ENCODE assay signal across 20 cellular contexts in genomic region chr9:112076814-112077213, GRCh38.
DNase-seq lines count a peak whose midpoint lies in the region; ATAC-seq and TF ChIP-seq lines count a peak whose summit lies in the region.
"Had no signal": no experiment of that assay in that cellular context is flagged by ENCODE, and none has a peak within 500 bp of the region (broad histone marks: within the 10 kb centered on the region; RNA-seq: fewer than 3 reads in every experiment).

No MANE protein-coding gene starts in this region.

- peak overlapping the region; percentile 41; the same call in 1 of the 2 replicates for H3K27ac ChIP-seq in IMR-90 (ENCODE audit: insufficient read depth, low read length)
- H3K27ac ChIP-seq: cardiac muscle cell, prostate gland, vagina had no signal

- TF ChIP-seq CTCF in IMR-90 (conservative IDR thresholded peaks at IDR 0.05; ENCODE audit: low read depth, low read length) = no peak

- H3K4me1 ChIP-seq in IMR-90 (ENCODE audit: control insufficient read depth, insufficient read depth, low read length) = peaks cover 19% of the 10 kb centered on the region
- H3K4me1 ChIP-seq: prostate gland had no signal

- no peak for DNase-seq in activated naive CD4-positive, alpha-beta T cell (lab: John Stamatoyannopoulos, UW)
- DNase-seq in IMR-90 = no peak
- DNase-seq in AG08395 (ENCODE audit: low spot score) = no peak
- no peak for DNase-seq in cardiac septum (ENCODE audit: low spot score)
- DNase-seq in SKM-1 treated with dmso at 0.1 percent for 144 hours (lab: John Stamatoyannopoulos, UW; ENCODE audit: unreplicated experiment) = no peak
- DNase-seq: ACHN; activated CD8-positive, alpha-beta memory T cell treated with anti-CD3 and anti-CD28 coated beads, Interleukin-2, amount 50 U/mL, for 48 hours; activated naive CD8-positive, alpha-beta T cell treated with anti-CD3 and anti-CD28 coated beads, Interleukin-2, amount 10 ng/mL, durations not matched to agents 7 days and 5 days; COR-L47; naive B cell; NCI-H2081; NCI-H526 treated with DMSO at 0.1 percent for 48 hours; stimulated activated naive CD8-positive, alpha-beta T cell treated with anti-CD3 and anti-CD28 coated beads, Interleukin-15, Interleukin-2, amounts not matched to agents 100 U/mL and 50 U/mL, for 24 hours; T-cell had no signal

- peaks cover 8 to 20% of the 10 kb centered on the region in 2 experiments; a peak in 3 of 4 replicates for H3K79me1 ChIP-seq in IMR-90 (ENCODE audit: low read depth in 1 of 2, low read length in 2 of 2)

- POLR2A ChIA-PET in IMR-90 (lab: Charles Lee; ENCODE audit: unreplicated experiment) = no interaction called here

- peak overlapping the region; percentile 67; the same call in 2 of the 3 replicates for H2BK15ac ChIP-seq in IMR-90 (ENCODE audit: low read depth, low read length)

- H3K9me1 ChIP-seq in IMR-90 (ENCODE audit: insufficient read depth, low read length) = peaks cover 12% of the 10 kb centered on the region

- peak overlapping the region; percentile 90 for H2AK5ac ChIP-seq in IMR-90 (ENCODE audit: low read depth, low read length)

- H2BK20ac ChIP-seq in IMR-90 (ENCODE audit: low read depth, low read length) = peak overlapping the region; percentile 91

- CTCF ChIA-PET in IMR-90 (lab: Yijun Ruan, JAX) = interaction anchor here (1.3 kb wide), 1 partner anchor 317 kb away, joined by 3 read pairs; no protein-coding TSS in a partner anchor

- peak overlapping the region; percentile 95 for H4K91ac ChIP-seq in IMR-90 (ENCODE audit: insufficient read depth, low read depth, low read length)

- H3K9me3 Mint-ChIP-seq in activated naive CD4-positive, alpha-beta T cell treated with anti-CD3 and anti-CD28 coated beads, Interleukin-2, amount 50 U/mL, for 24 hours = no peaks in the 10 kb centered on the region
- H3K9me3 Mint-ChIP-seq in dendritic cell treated with granulocyte-macrophage colony-stimulating factor and Interleukin-4, amounts not matched to agents 40 ng/mL and 50 ng/mL, for 4 days = no peaks in the 10 kb centered on the region
- no peaks in the 10 kb centered on the region for H3K9me3 Mint-ChIP-seq in stimulated activated memory B cell treated with anti-CD40 and anti-IgM and Interleukin-4, amounts not matched to agents 10 μg/mL and 1 μg/mL and 100 μg/mL, for 72 hours
- H3K9me3 Mint-ChIP-seq: activated naive CD8-positive, alpha-beta T cell treated with anti-CD3 and anti-CD28 coated beads, Interleukin-2, amount 10 ng/mL, durations not matched to agents 7 days and 5 days; naive B cell; T-cell had no signal

- BruUV-seq in IMR-90 (replicated peaks; lab: Mats Ljungman, UMichigan) = no TSS peak

- H3K9me3 ChIP-seq in IMR-90 (ENCODE audit: control insufficient read depth, insufficient read depth, low read length) = no peaks in the 10 kb centered on the region
- H3K9me3 ChIP-seq: prostate gland, vagina had no signal

- H2BK120ac ChIP-seq in IMR-90 (ENCODE audit: low read depth, low read length) = peak overlapping the region; percentile 83

- peaks cover 34% of the 10 kb centered on the region for H3K4me1 Mint-ChIP-seq in activated naive CD4-positive, alpha-beta T cell treated with anti-CD3 and anti-CD28 coated beads, Interleukin-2, amount 50 U/mL, for 24 hours
- peaks cover 68% of the 10 kb centered on the region for H3K4me1 Mint-ChIP-seq in dendritic cell treated with granulocyte-macrophage colony-stimulating factor and Interleukin-4, amounts not matched to agents 40 ng/mL and 50 ng/mL, for 4 days (ENCODE audit: low read depth)
- H3K4me1 Mint-ChIP-seq in stimulated activated memory B cell treated with anti-CD40 and anti-IgM and Interleukin-4, amounts not matched to agents 10 μg/mL and 1 μg/mL and 100 μg/mL, for 72 hours = peaks cover 51% of the 10 kb centered on the region

- ATAC-seq in IMR-90 (ENCODE audit: low read depth) = no peak
- no peak for ATAC-seq in stimulated activated memory B cell treated with anti-CD40 and anti-IgM and Interleukin-4, amounts not matched to agents 10 μg/mL and 1 μg/mL and 100 μg/mL, for 72 hours
- ATAC-seq: stimulated activated naive CD8-positive, alpha-beta T cell treated with anti-CD3 and anti-CD28 coated beads, Interleukin-15, Interleukin-2, amounts not matched to agents 100 U/mL and 50 U/mL, for 24 hours; T-cell had no signal

- H3K4ac ChIP-seq in IMR-90 (ENCODE audit: low read depth, low read length) = peak overlapping the region; percentile 92

- dilution Hi-C loops in IMR-90 (cut with HindIII; ENCODE audit: low sequenced_read_pairs, unreplicated experiment) = no loop called here

- in situ Hi-C loops in IMR-90 (cut with MboI; ENCODE audit: low sequenced_read_pairs) = loop anchor here (5.0 to 25.0 kb wide), 3 partner anchors 132 to 635 kb away; partner anchors contain the start of gene INIP

- peak overlapping the region; percentile 29; the same call in 1 of the 2 replicates for H3K23ac ChIP-seq in IMR-90 (ENCODE audit: low read depth, low read length)

- H3K56ac ChIP-seq in IMR-90 (ENCODE audit: extremely low read depth, insufficient read depth, low read length) = peak overlapping the region; percentile 6; the same call in 1 of the 2 replicates

- no peaks in the 10 kb centered on the region for H3K27me3 ChIP-seq in IMR-90 (ENCODE audit: control insufficient read depth, insufficient read depth, low read length)
- H3K27me3 ChIP-seq: cardiac muscle cell, vagina had no signal

- H3K27ac Mint-ChIP-seq in activated naive CD4-positive, alpha-beta T cell treated with anti-CD3 and anti-CD28 coated beads, Interleukin-2, amount 50 U/mL, for 24 hours = peak overlapping the region; percentile 52
- peak overlapping the region; percentile 31 for H3K27ac Mint-ChIP-seq in dendritic cell treated with granulocyte-macrophage colony-stimulating factor and Interleukin-4, amounts not matched to agents 40 ng/mL and 50 ng/mL, for 4 days
- H3K27ac Mint-ChIP-seq in stimulated activated memory B cell treated with anti-CD40 and anti-IgM and Interleukin-4, amounts not matched to agents 10 μg/mL and 1 μg/mL and 100 μg/mL, for 72 hours = peak overlapping the region; percentile 70
- H3K27ac Mint-ChIP-seq: activated naive CD8-positive, alpha-beta T cell treated with anti-CD3 and anti-CD28 coated beads, Interleukin-2, amount 10 ng/mL, durations not matched to agents 7 days and 5 days had no signal

- H3K18ac ChIP-seq in IMR-90 (ENCODE audit: low read depth, low read length) = peak overlapping the region; percentile 89

- TF ChIP-seq RAD21 in IMR-90 (IDR thresholded peaks at IDR 0.05; ENCODE audit: low read length) = no peak

- H3K4me2 ChIP-seq in IMR-90 (ENCODE audit: low read depth, low read length) = no peak overlapping the region

- peak overlapping the region; percentile 55 for H2BK5ac ChIP-seq in IMR-90 (ENCODE audit: low read depth, low read length, poor library complexity, severe bottlenecking)

- peak overlapping the region; percentile 41 to 81 for H4K8ac ChIP-seq in IMR-90 (ENCODE audit: low read depth in 2 of 2, low read length in 2 of 2)

- H3K9ac ChIP-seq in IMR-90 (ENCODE audit: low read depth, low read length) = no peak overlapping the region

- H3K4me3 Mint-ChIP-seq in activated naive CD4-positive, alpha-beta T cell treated with anti-CD3 and anti-CD28 coated beads, Interleukin-2, amount 50 U/mL, for 24 hours = peak overlapping the region; percentile 40
- no peak overlapping the region for H3K4me3 Mint-ChIP-seq in dendritic cell treated with granulocyte-macrophage colony-stimulating factor and Interleukin-4, amounts not matched to agents 40 ng/mL and 50 ng/mL, for 4 days
- peak overlapping the region; percentile 63 for H3K4me3 Mint-ChIP-seq in stimulated activated memory B cell treated with anti-CD40 and anti-IgM and Interleukin-4, amounts not matched to agents 10 μg/mL and 1 μg/mL and 100 μg/mL, for 72 hours
- H3K4me3 Mint-ChIP-seq: activated naive CD8-positive, alpha-beta T cell treated with anti-CD3 and anti-CD28 coated beads, Interleukin-2, amount 10 ng/mL, durations not matched to agents 7 days and 5 days had no signal

- H3K4me3 ChIP-seq in IMR-90 (ENCODE audit: insufficient read depth, low read depth, low read length) = no peak overlapping the region
- H3K4me3 ChIP-seq: cardiac muscle cell, prostate gland, vagina had no signal

- H2AK9ac ChIP-seq in IMR-90 (replicated peaks; ENCODE audit: low read depth, low read length, poor library complexity) = no peak overlapping the region

- peak overlapping the region; percentile 92 for H4K5ac ChIP-seq in IMR-90 (ENCODE audit: low read depth, low read length)

- WGBS in IMR-90 (ENCODE audit: extremely low coverage in 2 of 2, insufficient read length in 1 of 2), 2 experiments = 76% methylated on average over 6 of the region's 7 CpGs; no CpG with 5 or more reads in 1 of the 2 experiments

- peaks cover 4% of the 10 kb centered on the region for H3K36me3 Mint-ChIP-seq in activated naive CD4-positive, alpha-beta T cell treated with anti-CD3 and anti-CD28 coated beads, Interleukin-2, amount 50 U/mL, for 24 hours
- H3K36me3 Mint-ChIP-seq in dendritic cell treated with granulocyte-macrophage colony-stimulating factor and Interleukin-4, amounts not matched to agents 40 ng/mL and 50 ng/mL, for 4 days (ENCODE audit: low read depth) = peaks cover 48% of the 10 kb centered on the region
- H3K36me3 Mint-ChIP-seq in stimulated activated memory B cell treated with anti-CD40 and anti-IgM and Interleukin-4, amounts not matched to agents 10 μg/mL and 1 μg/mL and 100 μg/mL, for 72 hours = peaks cover 15% of the 10 kb centered on the region
- H3K36me3 Mint-ChIP-seq: naive B cell had no signal

- peak overlapping the region; percentile 53 for H2AFZ ChIP-seq in IMR-90 (replicated peaks; ENCODE audit: low read length, poor library complexity)

- no peak for TF ChIP-seq POLR2A in IMR-90 (IDR thresholded peaks at IDR 0.05; ENCODE audit: low read depth, low read length)

- peak overlapping the region; percentile 86 for H3K14ac ChIP-seq in IMR-90 (replicated peaks; ENCODE audit: low read depth, low read length)

- intact Hi-C loops in IMR-90 (cut with micrococcal nuclease) = loop anchor here (10.0 kb wide), 1 partner anchor 442 kb away; the partner anchor contains the start of gene DNAJC25
- intact Hi-C loops in dendritic cell treated with granulocyte-macrophage colony-stimulating factor and Interleukin-4, amounts not matched to agents 40 ng/mL and 50 ng/mL, for 4 days (cut with micrococcal nuclease) = loop anchor here (10.0 kb wide), 1 partner anchor 252 kb away; no protein-coding TSS in a partner anchor
- intact Hi-C loops in cardiac septum (cut with DNase I) = no loop called here

- no peaks in the 10 kb centered on the region for H3K27me3 Mint-ChIP-seq in activated naive CD4-positive, alpha-beta T cell treated with anti-CD3 and anti-CD28 coated beads, Interleukin-2, amount 50 U/mL, for 24 hours
- no peaks in the 10 kb centered on the region for H3K27me3 Mint-ChIP-seq in dendritic cell treated with granulocyte-macrophage colony-stimulating factor and Interleukin-4, amounts not matched to agents 40 ng/mL and 50 ng/mL, for 4 days
- no peaks in the 10 kb centered on the region for H3K27me3 Mint-ChIP-seq in stimulated activated memory B cell treated with anti-CD40 and anti-IgM and Interleukin-4, amounts not matched to agents 10 μg/mL and 1 μg/mL and 100 μg/mL, for 72 hours
- H3K27me3 Mint-ChIP-seq: activated naive CD8-positive, alpha-beta T cell treated with anti-CD3 and anti-CD28 coated beads, Interleukin-2, amount 10 ng/mL, durations not matched to agents 7 days and 5 days; naive B cell; T-cell had no signal

- H3K36me3 ChIP-seq in IMR-90 (ENCODE audit: control insufficient read depth, insufficient read depth, low read length) = no peaks in the 10 kb centered on the region
- H3K36me3 ChIP-seq: cardiac muscle cell, prostate gland, vagina had no signal

- no peaks in the 10 kb centered on the region for H4K20me1 ChIP-seq in IMR-90 (ENCODE audit: insufficient read depth, low read length)
